ENCODE assay signal across 15 cellular contexts in the genomic region with DNA sequence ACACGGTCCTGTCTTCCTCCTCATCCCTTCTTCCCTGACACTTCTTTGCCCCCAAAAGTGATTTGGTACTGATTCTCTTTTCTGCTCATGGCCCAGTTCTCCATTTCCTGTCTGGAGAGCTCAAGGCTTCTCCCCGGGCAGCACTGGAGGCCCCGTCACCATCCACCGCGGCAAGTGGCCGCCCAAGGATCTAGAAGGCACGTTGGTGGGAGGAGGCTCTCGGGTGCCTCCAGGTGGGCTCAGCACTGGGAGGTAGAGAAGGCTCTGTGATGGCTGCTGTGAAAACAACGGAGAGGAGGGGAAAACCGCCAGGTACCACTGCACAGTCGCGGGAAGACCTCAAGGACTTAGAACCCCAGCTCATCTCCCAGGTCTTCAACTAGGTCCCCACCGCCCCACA.
A peak's percentile ranks its signal among the peaks of the same experiment; 100 is the strongest.
DNase-seq lines count a peak whose midpoint lies in the region; ATAC-seq and TF ChIP-seq lines count a peak whose summit lies in the region.
"Had no signal": no experiment of that assay in that cellular context is flagged by ENCODE, and none has a peak within 500 bp of the region (broad histone marks: within the 10 kb centered on the region; RNA-seq: fewer than 3 reads in every experiment).

No MANE protein-coding gene starts in this region.

- H3K27ac ChIP-seq in gastrocnemius medialis, result no peak overlapping the region
- H3K27ac ChIP-seq: 22Rv1, HL-60 had no signal

- no peaks in the 10 kb centered on the region for H3K4me1 Mint-ChIP-seq in brain
- peaks cover 12% of the 10 kb centered on the region for H3K4me1 Mint-ChIP-seq in nephron progenitor cell

- ATAC-seq in activated naive CD4-positive, alpha-beta T cell treated with anti-CD3 and anti-CD28 coated beads, Interleukin-2, amount 50 U/mL, for 72 hours, result no peak
- no peak for ATAC-seq in gastrocnemius medialis

- no peaks in the 10 kb centered on the region for H3K4me1 ChIP-seq in gastrocnemius medialis
- H3K4me1 ChIP-seq: Caco-2 had no signal

- in situ Hi-C loops in gastrocnemius medialis (cut with MboI; ENCODE audit: low sequenced_read_pairs in 4 of 4), result no loop called here

- no peaks in the 10 kb centered on the region for H3K9me3 ChIP-seq in gastrocnemius medialis
- H3K9me3 ChIP-seq: Caco-2 had no signal

- H3K27me3 Mint-ChIP-seq in brain (no peaks in the 10 kb centered on the region), nephron progenitor cell (ENCODE audit: low read depth, poor library complexity) (peaks cover 11% of the 10 kb centered on the region)

- H3K9me3 Mint-ChIP-seq in activated naive CD4-positive, alpha-beta T cell treated with anti-CD3 and anti-CD28 coated beads, Interleukin-2, amount 50 U/mL, for 72 hours, result no peaks in the 10 kb centered on the region
- H3K9me3 Mint-ChIP-seq in brain, result no peaks in the 10 kb centered on the region
- H3K9me3 Mint-ChIP-seq in nephron progenitor cell, result no peaks in the 10 kb centered on the region
- H3K9me3 Mint-ChIP-seq: CD8-positive, alpha-beta memory T cell had no signal

- no peak for TF ChIP-seq CTCF in brain (conservative IDR thresholded peaks at IDR 0.05)
- no peak for TF ChIP-seq CTCF in nephron progenitor cell (IDR thresholded peaks at IDR 0.05)
- TF ChIP-seq CTCF in gastrocnemius medialis (IDR thresholded peaks at IDR 0.05 in 4 of 5, conservative IDR thresholded peaks at IDR 0.05 in 1 of 5), result no peak

- TF ChIP-seq POLR2A in gastrocnemius medialis (IDR thresholded peaks at IDR 0.05), result no peak

- no peaks in the 10 kb centered on the region for H3K27me3 ChIP-seq in gastrocnemius medialis

- no peaks in the 10 kb centered on the region for H3K36me3 Mint-ChIP-seq in activated naive CD4-positive, alpha-beta T cell treated with anti-CD3 and anti-CD28 coated beads, Interleukin-2, amount 50 U/mL, for 72 hours
- peaks cover 26% of the 10 kb centered on the region for H3K36me3 Mint-ChIP-seq in brain
- peaks cover 21% of the 10 kb centered on the region for H3K36me3 Mint-ChIP-seq in nephron progenitor cell (ENCODE audit: low read depth)

- intact Hi-C loops in gastrocnemius medialis (cut with DNase I; ENCODE audit: low total_unique reads), result no loop called here

- H3K36me3 ChIP-seq in gastrocnemius medialis, result peaks cover 0 to 10% of the 10 kb centered on the region in 2 donors

- DNase-seq in activated naive CD4-positive, alpha-beta T cell treated with anti-CD3 and anti-CD28 coated beads, Interleukin-2, amount 50 U/mL, for 72 hours (ENCODE audit: low spot score in 2 of 2), result no peak
- DNase-seq in activated naive CD4-positive, alpha-beta T cell treated with Interleukin-2 at 50 U/mL for 16 hours, result no peak
- no peak for DNase-seq in nephron progenitor cell
- no peak for DNase-seq in gastrocnemius medialis
- DNase-seq in iPS-NIHi7 (ENCODE audit: extremely low spot score), result no peak
- DNase-seq in ureter (ENCODE audit: low spot score), result no peak
- DNase-seq: Caco-2; CD8-positive, alpha-beta memory T cell; DND-41; GF-D8; GOT3; HCEC 1CT had no signal

- H3K27ac Mint-ChIP-seq in activated naive CD4-positive, alpha-beta T cell treated with anti-CD3 and anti-CD28 coated beads, Interleukin-2, amount 50 U/mL, for 72 hours, result peak overlapping the region; percentile 11 to 55
- H3K27ac Mint-ChIP-seq in brain, result peak overlapping the region in 3 of 5 experiments; percentile 7 to 71 (median 34)
- H3K27ac Mint-ChIP-seq in nephron progenitor cell, result peak overlapping the region; percentile 40

- no peak overlapping the region for H3K4me3 ChIP-seq in gastrocnemius medialis

- H3K4me3 Mint-ChIP-seq in brain (no peak overlapping the region), nephron progenitor cell (no peak overlapping the region)
- H3K4me3 Mint-ChIP-seq: CD8-positive, alpha-beta memory T cell had no signal
